Comparison of ENCODE assay signal across 1 cellular context in genomic region chr16:70701036-70701435, GRCh38.
TF ChIP-seq lines count a peak whose summit lies in the region.

No MANE protein-coding gene starts in this region.

TF ChIP-seq in IMR-90, 13 proteins besides CTCF, POLR2A, EP300 and RAD21:
- TF ChIP-seq SMC3 (IDR thresholded peaks at IDR 0.05; ENCODE audit: low read depth, low read length): no peak
- TF ChIP-seq RCOR1 (IDR thresholded peaks at IDR 0.05; ENCODE audit: insufficient replicate concordance, low read length): no peak
- TF ChIP-seq MXI1 (IDR thresholded peaks at IDR 0.05; ENCODE audit: borderline replicate concordance, low read depth, low read length): no peak
- TF ChIP-seq ELK1 (IDR thresholded peaks at IDR 0.05; ENCODE audit: borderline replicate concordance, low read depth, low read length): no peak
- no peak for TF ChIP-seq CEBPB (IDR thresholded peaks at IDR 0.05; ENCODE audit: low read depth, low read length)
- no peak for TF ChIP-seq NFE2L2 (IDR thresholded peaks at IDR 0.05; ENCODE audit: low read depth, low read length)
- TF ChIP-seq USF2 (IDR thresholded peaks at IDR 0.05; ENCODE audit: low read depth, low read length): no peak
- TF ChIP-seq CHD1 (IDR thresholded peaks at IDR 0.05; ENCODE audit: low read depth, low read length): no peak
- no peak for TF ChIP-seq MAFK (IDR thresholded peaks at IDR 0.05; ENCODE audit: low read depth, low read length)
- no peak for TF ChIP-seq FOS (IDR thresholded peaks at IDR 0.05; ENCODE audit: low read depth, low read length)
- no peak for TF ChIP-seq MAZ (IDR thresholded peaks at IDR 0.05; ENCODE audit: borderline replicate concordance, low read depth, low read length)
- TF ChIP-seq RFX5 (IDR thresholded peaks at IDR 0.05; ENCODE audit: low read depth, low read length): no peak
- no peak for TF ChIP-seq BHLHE40 (IDR thresholded peaks at IDR 0.05; ENCODE audit: low read depth, low read length)
